22 cellular contexts compared by ENCODE assay signal in the genomic region with DNA sequence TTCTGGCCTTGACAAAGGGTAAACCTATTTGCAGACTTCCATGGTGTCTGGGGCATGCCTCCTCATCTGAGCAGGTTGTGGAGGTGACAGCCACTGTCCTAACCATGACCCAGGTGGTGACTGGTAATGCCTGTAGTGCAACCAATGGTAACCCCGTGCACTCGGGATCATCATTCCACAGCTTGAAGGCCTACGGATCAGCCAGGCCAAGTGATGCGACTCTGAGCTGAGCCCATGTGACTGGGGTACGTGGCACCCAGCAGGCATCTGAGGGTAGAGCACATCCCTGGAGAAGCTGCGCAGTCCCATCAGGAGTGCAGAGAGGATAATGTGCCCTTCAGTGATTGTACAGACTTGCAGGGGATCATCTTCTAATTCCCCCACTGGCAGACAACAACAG. TPM values are rescaled to one million over a fixed set of nuclear protein-coding genes. Genes with fewer than 3 reads are reported as not detected.
DNase-seq lines count a peak whose midpoint lies in the region; FAIRE-seq and TF ChIP-seq lines count a peak whose summit lies in the region.
"Had no signal": no experiment of that assay in that cellular context is flagged by ENCODE, and none has a peak within 500 bp of the region (broad histone marks: within the 10 kb centered on the region; RNA-seq: fewer than 3 reads in every experiment).

No MANE protein-coding gene starts in this region.

- no peaks in the 10 kb centered on the region for H3K27me3 ChIP-seq in MM.1S (replicated peaks; ENCODE audit: insufficient read depth, low read length)
- H3K27me3 ChIP-seq: BLaER1 treated with 17β-estradiol and CSF1 and Interleukin-3, amounts not matched to agents 10 nM and 100 nM had no signal

- H3K27me3 Mint-ChIP-seq in osteocyte (ENCODE audit: unreplicated experiment) = no peaks in the 10 kb centered on the region
- H3K27me3 Mint-ChIP-seq: B cell; CD4-positive, alpha-beta T cell had no signal

- FAIRE-seq in HTR-8/SVneo (lab: Jason Lieb, UNC) = peak; percentile 38
- FAIRE-seq: A549, D721Med, G401.6, GM12891, GM19239 had no signal

- H3K9me3 Mint-ChIP-seq in osteocyte (ENCODE audit: unreplicated experiment) = no peaks in the 10 kb centered on the region
- H3K9me3 Mint-ChIP-seq: CD4-positive, alpha-beta T cell; CD8-positive, alpha-beta T cell had no signal

- TF ChIP-seq CTCF in MM.1S (IDR thresholded peaks at IDR 0.05; ENCODE audit: low read length) (no peak), osteocyte (IDR thresholded peaks at IDR 0.05) (no peak)

- H3K9me2 ChIP-seq in MM.1S (replicated peaks; ENCODE audit: insufficient read depth, low read length) = no peaks in the 10 kb centered on the region

- no peak overlapping the region for H3K4me3 Mint-ChIP-seq in osteocyte (ENCODE audit: unreplicated experiment)
- H3K4me3 Mint-ChIP-seq: B cell; CD4-positive, alpha-beta T cell; CD8-positive, alpha-beta T cell had no signal

- no peak overlapping the region for H2AFZ ChIP-seq in MM.1S (ENCODE audit: low read length)

- H3K36me3 ChIP-seq in MM.1S (replicated peaks; ENCODE audit: insufficient read depth, low read length) = no peaks in the 10 kb centered on the region

- no peak for DNase-seq in HTR-8/SVneo (ENCODE audit: insufficient read length, low spot score)
- DNase-seq in MM.1S = no peak
- DNase-seq in osteocyte (ENCODE audit: extremely low spot score, unreplicated experiment) = peak; percentile 64
- no peak for DNase-seq in NCI-H2227 (lab: John Stamatoyannopoulos, UW; ENCODE audit: unreplicated experiment)
- no peak for DNase-seq in activated CD4-positive, alpha-beta T cell treated with anti-CD3 and anti-CD28 coated beads for 1 hour
- DNase-seq in activated T-cell treated with anti-CD3 and anti-CD28 coated beads for 4 hours = no peak
- DNase-seq: AML-193; Caco-2; Calu3; CD4-positive, alpha-beta T cell; CD8-positive, alpha-beta T cell; DMS79 treated with DMSO at 0.1 percent for 48 hours; GF-D8 had no signal

- H3K27ac ChIP-seq in MM.1S (ENCODE audit: low read length) = 0 out of 2 replicates have a peak overlapping the region, but pooled peaks have one; percentile 22
- H3K27ac ChIP-seq: 22Rv1; A549; BLaER1 treated with 17β-estradiol and CSF1 and Interleukin-3, amounts not matched to agents 10 nM and 100 nM; C4-2B had no signal

- no peak overlapping the region for H3K4me2 ChIP-seq in MM.1S (ENCODE audit: low read depth, low read length)
- H3K4me2 ChIP-seq: A549; BLaER1 treated with 17β-estradiol and CSF1 and Interleukin-3, amounts not matched to agents 10 nM and 100 nM had no signal

- no peak overlapping the region for H3K27ac Mint-ChIP-seq in osteocyte (ENCODE audit: unreplicated experiment)
- H3K27ac Mint-ChIP-seq: B cell; CD4-positive, alpha-beta T cell; CD8-positive, alpha-beta T cell had no signal

- no peaks in the 10 kb centered on the region for H3K79me2 ChIP-seq in MM.1S (ENCODE audit: low read length)

- H3K4me1 Mint-ChIP-seq in osteocyte (ENCODE audit: unreplicated experiment) = no peaks in the 10 kb centered on the region
- H3K4me1 Mint-ChIP-seq: B cell had no signal

- no peaks in the 10 kb centered on the region for H3K9me3 ChIP-seq in MM.1S (replicated peaks; ENCODE audit: insufficient read depth, low read length)
- H3K9me3 ChIP-seq: A549; BLaER1 treated with 17β-estradiol and CSF1 and Interleukin-3, amounts not matched to agents 10 nM and 100 nM; Caco-2 had no signal

- H3K4me1 ChIP-seq in MM.1S (ENCODE audit: low read length) = no peaks in the 10 kb centered on the region
- H3K4me1 ChIP-seq: A549; BLaER1 treated with 17β-estradiol and CSF1 and Interleukin-3, amounts not matched to agents 10 nM and 100 nM; Caco-2 had no signal

- no peak overlapping the region for H3K4me3 ChIP-seq in MM.1S (ENCODE audit: low read length)
- H3K4me3 ChIP-seq: A549; BLaER1 treated with 17β-estradiol and CSF1 and Interleukin-3, amounts not matched to agents 10 nM and 100 nM had no signal

- H3F3A ChIP-seq in MM.1S (ENCODE audit: insufficient read depth, low read length) = no peaks in the 10 kb centered on the region

- H4K20me1 ChIP-seq in MM.1S (ENCODE audit: insufficient read depth, low read length) = no peaks in the 10 kb centered on the region

- peaks cover 67% of the 10 kb centered on the region for H3K36me3 Mint-ChIP-seq in osteocyte (ENCODE audit: unreplicated experiment)

- H3K9ac ChIP-seq in MM.1S (ENCODE audit: low read length) = no peak overlapping the region
- H3K9ac ChIP-seq: BLaER1 treated with 17β-estradiol and CSF1 and Interleukin-3, amounts not matched to agents 10 nM and 100 nM had no signal

RNA-seq across cellular contexts. Expression of gene DROSHA, which starts 35.0 kb away (rescaled TPM):
- total RNA-seq in osteocyte = 70.9 and 71.5 TPM in 2 replicates

RNA-seq across cellular contexts. Expression of gene C5orf22, which starts 35.2 kb away (rescaled TPM):
- total RNA-seq in osteocyte = 24.1 and 27.9 TPM in 2 replicates
